20 cellular contexts compared by ENCODE assay signal in genomic region chr12:57474430-57474829, GRCh38. TPM values are rescaled to one million over a fixed set of nuclear protein-coding genes. Genes with fewer than 3 reads are reported as not detected.
DNase-seq lines count a peak whose midpoint lies in the region; TF ChIP-seq lines count a peak whose summit lies in the region.
"Had no signal": no experiment of that assay in that cellular context is flagged by ENCODE, and none has a peak within 500 bp of the region (broad histone marks: within the 10 kb centered on the region; RNA-seq: fewer than 3 reads in every experiment).

No MANE protein-coding gene starts in this region.

- intact Hi-C loops in activated CD4-positive, alpha-beta memory T cell treated with anti-CD3 and anti-CD28 coated beads for 36 hours (cut with micrococcal nuclease): loop anchor here (10.0 kb wide), 1 partner anchor 790 kb away; the partner anchor contains the start of gene PTGES3

- peaks cover 79% of the 10 kb centered on the region for H3K4me1 Mint-ChIP-seq in activated naive CD4-positive, alpha-beta T cell treated with anti-CD3 and anti-CD28 coated beads, Interleukin-2, amount 50 U/mL, for 24 hours
- peaks cover 41% of the 10 kb centered on the region for H3K4me1 Mint-ChIP-seq in activated CD4-positive, alpha-beta memory T cell treated with anti-CD3 and anti-CD28 coated beads for 36 hours (ENCODE audit: low read depth)
- no peaks in the 10 kb centered on the region for H3K4me1 Mint-ChIP-seq in type B pancreatic cell (ENCODE audit: unreplicated experiment)

- POLR2A ChIA-PET in activated CD4-positive, alpha-beta memory T cell treated with anti-CD3 and anti-CD28 coated beads for 36 hours (lab: Charles Lee): interaction anchor here (1.5 kb wide), 1 partner anchor 9 kb away, joined by 4 read pairs; no protein-coding TSS in a partner anchor

- TF ChIP-seq CTCF in type B pancreatic cell (conservative IDR thresholded peaks at IDR 0.05): no peak

- H3K27ac Mint-ChIP-seq in activated naive CD4-positive, alpha-beta T cell treated with anti-CD3 and anti-CD28 coated beads, Interleukin-2, amount 50 U/mL, for 24 hours: peak overlapping the region; percentile 69
- H3K27ac Mint-ChIP-seq in activated CD4-positive, alpha-beta memory T cell treated with anti-CD3 and anti-CD28 coated beads for 36 hours: peak overlapping the region; percentile 36
- no peak overlapping the region for H3K27ac Mint-ChIP-seq in type B pancreatic cell

- no peak for DNase-seq in activated naive CD4-positive, alpha-beta T cell treated with Interleukin-2 at 50 U/mL for 16 hours
- no peak for DNase-seq in activated CD4-positive, alpha-beta memory T cell treated with anti-CD3 and anti-CD28 coated beads for 36 hours
- peak; percentile 26 for DNase-seq in glomerular visceral epithelial cell (ENCODE audit: extremely low spot score)
- DNase-seq in type B pancreatic cell (ENCODE audit: extremely low spot score, unreplicated experiment): no peak
- no peak for DNase-seq in Ammon's horn (ENCODE audit: low spot score)
- no peak for DNase-seq in cerebellum (ENCODE audit: low spot score)
- no peak for DNase-seq in NCI-H2081 (lab: John Stamatoyannopoulos, UW)
- DNase-seq: amygdala; BE2C; DND-41; islet precursor cell; MG63; ovary; stimulated activated naive CD4-positive, alpha-beta T cell; T1000 had no signal

- CTCF ChIA-PET in activated CD4-positive, alpha-beta memory T cell treated with anti-CD3 and anti-CD28 coated beads for 36 hours (lab: Charles Lee): interaction anchor here (1.3 to 1.8 kb wide), 3 partner anchors 12 to 235 kb away, joined by 4 to 8 read pairs (median 6); partner anchors contain the start of gene GLI1

- H3K4me3 Mint-ChIP-seq in activated naive CD4-positive, alpha-beta T cell treated with anti-CD3 and anti-CD28 coated beads, Interleukin-2, amount 50 U/mL, for 24 hours: peak overlapping the region; percentile 77
- peak overlapping the region; percentile 41 for H3K4me3 Mint-ChIP-seq in activated CD4-positive, alpha-beta memory T cell treated with anti-CD3 and anti-CD28 coated beads for 36 hours
- H3K4me3 Mint-ChIP-seq in type B pancreatic cell: peak overlapping the region; percentile 48

- no peaks in the 10 kb centered on the region for H3K9me3 Mint-ChIP-seq in activated naive CD4-positive, alpha-beta T cell treated with anti-CD3 and anti-CD28 coated beads, Interleukin-2, amount 50 U/mL, for 24 hours
- H3K9me3 Mint-ChIP-seq in activated CD4-positive, alpha-beta memory T cell treated with anti-CD3 and anti-CD28 coated beads for 36 hours: no peaks in the 10 kb centered on the region
- H3K9me3 Mint-ChIP-seq in type B pancreatic cell: no peaks in the 10 kb centered on the region

- no peaks in the 10 kb centered on the region for H3K27me3 Mint-ChIP-seq in activated naive CD4-positive, alpha-beta T cell treated with anti-CD3 and anti-CD28 coated beads, Interleukin-2, amount 50 U/mL, for 24 hours
- H3K27me3 Mint-ChIP-seq in activated CD4-positive, alpha-beta memory T cell treated with anti-CD3 and anti-CD28 coated beads for 36 hours: no peaks in the 10 kb centered on the region
- H3K27me3 Mint-ChIP-seq in type B pancreatic cell: peaks cover 76% of the 10 kb centered on the region

- H3K36me3 Mint-ChIP-seq in activated naive CD4-positive, alpha-beta T cell treated with anti-CD3 and anti-CD28 coated beads, Interleukin-2, amount 50 U/mL, for 24 hours: peaks cover 12% of the 10 kb centered on the region
- H3K36me3 Mint-ChIP-seq in activated CD4-positive, alpha-beta memory T cell treated with anti-CD3 and anti-CD28 coated beads for 36 hours: peaks cover 54% of the 10 kb centered on the region
- no peaks in the 10 kb centered on the region for H3K36me3 Mint-ChIP-seq in type B pancreatic cell

RNA-seq across cellular contexts. Expression of gene ARHGAP9, which starts 5.2 kb away (rescaled TPM):
- total RNA-seq in activated CD4-positive, alpha-beta memory T cell treated with anti-CD3 and anti-CD28 coated beads for 36 hours: 10 to 100 TPM; 78.9 to 88.4 TPM
- 0.52 and 1.8 TPM in 2 replicates for total RNA-seq in type B pancreatic cell (ENCODE audit: low replicate concordance)
- total RNA-seq in cerebellum: 2.1 TPM

RNA-seq across cellular contexts. Expression of gene MARS1, which starts 13.4 kb away (rescaled TPM):
- 100 to 1,000 TPM; 354 to 364 TPM for total RNA-seq in activated CD4-positive, alpha-beta memory T cell treated with anti-CD3 and anti-CD28 coated beads for 36 hours
- total RNA-seq in type B pancreatic cell (ENCODE audit: low replicate concordance) (200 and 211 TPM in 2 replicates), cerebellum (82.4 TPM)

RNA-seq across cellular contexts. Expression of gene GLI1, which starts 14.8 kb away (rescaled TPM):
- total RNA-seq in activated CD4-positive, alpha-beta memory T cell treated with anti-CD3 and anti-CD28 coated beads for 36 hours: under 1 TPM in 1 of 2 experiments, not detected in 1; 0.07 TPM
- total RNA-seq in type B pancreatic cell (ENCODE audit: low replicate concordance) (3.5 and 22.7 TPM in 2 replicates), cerebellum (4.5 TPM)
- total RNA-seq: epithelial cell of proximal tubule had no signal

RNA-seq across cellular contexts. Expression of gene INHBE, which starts 19.3 kb away (rescaled TPM):
- under 1 TPM; 0.34 to 0.69 TPM for total RNA-seq in activated CD4-positive, alpha-beta memory T cell treated with anti-CD3 and anti-CD28 coated beads for 36 hours
- total RNA-seq in type B pancreatic cell (ENCODE audit: low replicate concordance) (0.27 and 0.29 TPM in 2 replicates), cerebellum (not detected)
- total RNA-seq: mesenteric fat pad, ovary, Right ventricle myocardium inferior had no signal

RNA-seq across cellular contexts. Expression of gene INHBC, which starts 39.8 kb away (rescaled TPM):
- total RNA-seq in activated CD4-positive, alpha-beta memory T cell treated with anti-CD3 and anti-CD28 coated beads for 36 hours: not detected
- total RNA-seq in type B pancreatic cell (ENCODE audit: low replicate concordance): not detected in 2 replicates
- total RNA-seq in cerebellum: not detected
- total RNA-seq: epithelial cell of proximal tubule, H1, mesenteric fat pad, Right ventricle myocardium inferior had no signal

Comparison
In these comparisons a context has a peak if more than half of its experiments do, and no peak if none do; other contexts are left out.
1. RNA of gene ARHGAP9, which starts 5.2 kb away (total RNA-seq): 78.9 to 88.4 TPM in activated CD4-positive, alpha-beta memory T cell treated with anti-CD3 and anti-CD28 coated beads for 36 hours; 2.1 TPM in cerebellum (single experiment) and 0.52 to 1.8 TPM in type B pancreatic cell; every median in the first group is over 10 times any median in the second.
2. Peak in every context shown above with its lines, with median percentiles within 50 percentile points of each other: H3K4me3 Mint-ChIP-seq.